ENCODE assay signal across 11 cellular contexts in genomic region chr17:8359769-8360168, GRCh38. TPM values are rescaled to one million over a fixed set of nuclear protein-coding genes. Genes with fewer than 3 reads are reported as not detected.
A peak's percentile ranks its signal among the peaks of the same experiment; 100 is the strongest.
DNase-seq lines count a peak whose midpoint lies in the region; ATAC-seq and TF ChIP-seq lines count a peak whose summit lies in the region.
"Had no signal": no experiment of that assay in that cellular context is flagged by ENCODE, and none has a peak within 500 bp of the region (broad histone marks: within the 10 kb centered on the region; RNA-seq: fewer than 3 reads in every experiment).

No MANE protein-coding gene starts in this region.

- no peaks in the 10 kb centered on the region for H3K9me2 ChIP-seq in GM23248 (ENCODE audit: insufficient read depth)

- 0 out of 2 replicates have a peak overlapping the region, but pooled peaks have one; percentile 9 for H3K9ac ChIP-seq in GM23248

- in situ Hi-C loops in GM23248 (cut with MboI) = no loop called here

- H3K4me2 ChIP-seq in GM23248 (ENCODE audit: unreplicated experiment) = peak overlapping the region; percentile 71

- no peak overlapping the region for H3K27ac Mint-ChIP-seq in activated CD8-positive, alpha-beta memory T cell treated with anti-CD3 and anti-CD28 coated beads, Interleukin-2, amount 10 ng/mL, durations not matched to agents 7 days and 5 days
- H3K27ac Mint-ChIP-seq: stimulated activated effector memory CD8-positive, alpha-beta T cell treated with anti-CD3 and anti-CD28 coated beads, Interleukin-12 subunit alpha, Interleukin-12 subunit beta, amount 100 ng/mL, for 72 hours had no signal

- H3K36me3 Mint-ChIP-seq in activated CD8-positive, alpha-beta memory T cell treated with anti-CD3 and anti-CD28 coated beads, Interleukin-2, amount 10 ng/mL, durations not matched to agents 7 days and 5 days = no peaks in the 10 kb centered on the region
- H3K36me3 Mint-ChIP-seq: stimulated activated effector memory CD8-positive, alpha-beta T cell treated with anti-CD3 and anti-CD28 coated beads, Interleukin-12 subunit alpha, Interleukin-12 subunit beta, amount 100 ng/mL, for 72 hours had no signal

- TF ChIP-seq POLR2A in gastroesophageal sphincter (IDR thresholded peaks at IDR 0.05) = no peak

- H3K4me1 Mint-ChIP-seq in activated CD8-positive, alpha-beta memory T cell treated with anti-CD3 and anti-CD28 coated beads, Interleukin-2, amount 10 ng/mL, durations not matched to agents 7 days and 5 days = peaks cover 15% of the 10 kb centered on the region

- no peaks in the 10 kb centered on the region for H4K20me1 ChIP-seq in GM23248 (ENCODE audit: insufficient read depth)

- 10% methylated on average over 5 of the region's 5 CpGs for WGBS in GM23248 (ENCODE audit: low coverage in 1 of 2, low lambda C conversion rate in 2 of 2, missing lambda C conversion rate in 2 of 2), 2 experiments
- 53 to 56% methylated on average over 4 to 5 of the region's 5 CpGs for WGBS in gastroesophageal sphincter (ENCODE audit: low coverage in 1 of 2), 2 donors
- WGBS in psoas muscle, 3 donors = 44 to 50% (median 50%) methylated on average over 5 of the region's 5 CpGs

- TF ChIP-seq EP300 in gastroesophageal sphincter (IDR thresholded peaks at IDR 0.05) = no peak

- no peak overlapping the region for H3K4me3 Mint-ChIP-seq in activated CD8-positive, alpha-beta memory T cell treated with anti-CD3 and anti-CD28 coated beads, Interleukin-2, amount 10 ng/mL, durations not matched to agents 7 days and 5 days
- H3K4me3 Mint-ChIP-seq: stimulated activated effector memory CD8-positive, alpha-beta T cell treated with anti-CD3 and anti-CD28 coated beads, Interleukin-12 subunit alpha, Interleukin-12 subunit beta, amount 100 ng/mL, for 72 hours had no signal

- peaks cover 37% of the 10 kb centered on the region for H3K4me1 ChIP-seq in GM23248 (ENCODE audit: insufficient read depth)
- H3K4me1 ChIP-seq in SJCRH30 = peaks cover 14% of the 10 kb centered on the region
- peaks cover 0 to 11% (median 0%) of the 10 kb centered on the region in 3 donors for H3K4me1 ChIP-seq in gastroesophageal sphincter
- peaks cover 30% of the 10 kb centered on the region for H3K4me1 ChIP-seq in psoas muscle

- CTCF ChIA-PET in activated CD8-positive, alpha-beta memory T cell treated with anti-CD3 and anti-CD28 coated beads, Interleukin-2, amount 10 ng/mL, durations not matched to agents 7 days and 5 days (lab: Charles Lee) = interaction anchor here (0.9 kb wide), 1 partner anchor 18 kb away, joined by 3 read pairs; no protein-coding TSS in a partner anchor

- no peaks in the 10 kb centered on the region for H3K9me3 Mint-ChIP-seq in activated CD8-positive, alpha-beta memory T cell treated with anti-CD3 and anti-CD28 coated beads, Interleukin-2, amount 10 ng/mL, durations not matched to agents 7 days and 5 days (ENCODE audit: low read depth)
- H3K9me3 Mint-ChIP-seq: stimulated activated effector memory CD8-positive, alpha-beta T cell treated with anti-CD3 and anti-CD28 coated beads, Interleukin-12 subunit alpha, Interleukin-12 subunit beta, amount 100 ng/mL, for 72 hours had no signal

- no peak for TF ChIP-seq CTCF in gastroesophageal sphincter (IDR thresholded peaks at IDR 0.05)
- no peak for TF ChIP-seq CTCF in psoas muscle (IDR thresholded peaks at IDR 0.05)

- DNase-seq in GM23248 (peak; percentile 95), SJCRH30 (peak; percentile 50 to 70), psoas muscle (no peak), SKM-1 treated with dmso at 0.1 percent for 144 hours (lab: John Stamatoyannopoulos, UW; ENCODE audit: unreplicated experiment) (no peak)
- DNase-seq in activated CD8-positive, alpha-beta memory T cell treated with anti-CD3 and anti-CD28 coated beads, Interleukin-2, amount 10 ng/mL, durations not matched to agents 7 days and 5 days = no peak
- DNase-seq in activated CD8-positive, alpha-beta memory T cell treated with anti-CD3 and anti-CD28 coated beads, Interleukin-2, amount 50 U/mL, for 48 hours = no peak
- DNase-seq: activated naive CD4-positive, alpha-beta T cell treated with anti-CD3 and anti-CD28 coated beads, Interleukin-2, amount 50 U/mL, for 16 hours; NCI-H510A had no signal

- H3K4me3 ChIP-seq in GM23248 (0 out of 2 replicates have a peak overlapping the region, but pooled peaks have one; percentile 17), SJCRH30 (no peak overlapping the region), gastroesophageal sphincter (no peak overlapping the region), psoas muscle (no peak overlapping the region)

- peaks cover 4% of the 10 kb centered on the region for H3K27me3 Mint-ChIP-seq in activated CD8-positive, alpha-beta memory T cell treated with anti-CD3 and anti-CD28 coated beads, Interleukin-2, amount 10 ng/mL, durations not matched to agents 7 days and 5 days

- ATAC-seq in gastroesophageal sphincter = peak; percentile 79
- ATAC-seq in psoas muscle = peak; percentile 27 to 74 (median 63)
- no peak for ATAC-seq in activated CD8-positive, alpha-beta memory T cell treated with anti-CD3 and anti-CD28 coated beads, Interleukin-2, amount 10 ng/mL, durations not matched to agents 7 days and 5 days
- ATAC-seq in HG02571 (IDR thresholded peaks at IDR 0.05; ENCODE audit: unreplicated experiment) = no peak
- ATAC-seq: stimulated activated effector memory CD8-positive, alpha-beta T cell treated with anti-CD3 and anti-CD28 coated beads, Interleukin-12 subunit alpha, Interleukin-12 subunit beta, amount 100 ng/mL, for 72 hours had no signal

- intact Hi-C loops in psoas muscle (cut with DNase I) = loop anchor here in 1 of 2 donors (10.0 kb wide), 1 partner anchor 105 kb away; no protein-coding TSS in a partner anchor

- H3K36me3 ChIP-seq in GM23248 (ENCODE audit: low read depth) = no peaks in the 10 kb centered on the region
- H3K36me3 ChIP-seq in SJCRH30 = no peaks in the 10 kb centered on the region
- H3K36me3 ChIP-seq in gastroesophageal sphincter = peaks cover 0 to 7% of the 10 kb centered on the region in 2 donors
- H3K36me3 ChIP-seq in psoas muscle (ENCODE audit: insufficient read depth in 1 of 2, low read depth in 1 of 2) = peaks cover 0 to 7% of the 10 kb centered on the region in 2 donors

- H3F3A ChIP-seq in GM23248 (ENCODE audit: insufficient read depth) = peaks cover 30% of the 10 kb centered on the region

- no peaks in the 10 kb centered on the region for H3K79me2 ChIP-seq in GM23248 (ENCODE audit: insufficient read depth)

- H3K9me3 ChIP-seq in GM23248 (ENCODE audit: low read depth) (no peaks in the 10 kb centered on the region), SJCRH30 (replicated peaks) (no peaks in the 10 kb centered on the region), gastroesophageal sphincter (no peaks in the 10 kb centered on the region), psoas muscle (no peaks in the 10 kb centered on the region)

- H3K27me3 ChIP-seq in GM23248 (replicated peaks; ENCODE audit: insufficient read depth) (no peaks in the 10 kb centered on the region), SJCRH30 (no peaks in the 10 kb centered on the region), gastroesophageal sphincter (no peaks in the 10 kb centered on the region), psoas muscle (ENCODE audit: insufficient read depth in 3 of 3, low read length in 2 of 3) (no peaks in the 10 kb centered on the region)

- H3K27ac ChIP-seq in GM23248 = 0 out of 2 replicates have a peak overlapping the region, but pooled peaks have one; percentile 11
- peak overlapping the region; percentile 37 for H3K27ac ChIP-seq in SJCRH30
- peak overlapping the region in 3 of 4 donors; percentile 50 to 52 (median 51) for H3K27ac ChIP-seq in gastroesophageal sphincter
- H3K27ac ChIP-seq in psoas muscle = peak overlapping the region; percentile 58

- no peak overlapping the region for H2AFZ ChIP-seq in GM23248

RNA-seq across cellular contexts. Expression of gene ODF4, which starts 20.1 kb away (rescaled TPM):
- not detected in 2 replicates for total RNA-seq in GM23248 (2014; rRNA removed; shearing (Covaris generic))
- polyA plus RNA-seq in GM23248 (2016; fragmentation: Nextera tagmentation; extraction: Ambion mirVana) (not detected in 2 replicates), psoas muscle (not detected)
- total RNA-seq in SJCRH30 (2014; rRNA removed; shearing (Covaris generic)) = not detected in 2 replicates
- total RNA-seq in gastroesophageal sphincter (not detected), psoas muscle (not detected)
- total RNA-seq in activated CD8-positive, alpha-beta memory T cell treated with anti-CD3 and anti-CD28 coated beads, Interleukin-2, amount 10 ng/mL, durations not matched to agents 7 days and 5 days = not detected

RNA-seq across cellular contexts. Expression of gene RPL26, which starts 23.2 kb away (rescaled TPM):
- total RNA-seq in GM23248 (2014; rRNA removed; shearing (Covaris generic)) = 2,122 and 2,233 TPM in 2 replicates
- polyA plus RNA-seq in GM23248 (2016; fragmentation: Nextera tagmentation; extraction: Ambion mirVana) (497 and 522 TPM in 2 replicates), psoas muscle (1,000 to 10,000 TPM; 2,500 to 4,614 (median 2,501) TPM)
- 3,054 and 3,660 TPM in 2 replicates for total RNA-seq in SJCRH30 (2014; rRNA removed; shearing (Covaris generic))
- total RNA-seq in gastroesophageal sphincter (1,000 to 10,000 TPM; 1,787 to 4,050 (median 3,181) TPM), psoas muscle (1,000 to 10,000 TPM in 3 of 4 donors, 100 to 1,000 TPM in 1; 994 to 1,548 (median 1,386) TPM)
- 1,000 to 10,000 TPM; 1,612 to 1,903 TPM for total RNA-seq in activated CD8-positive, alpha-beta memory T cell treated with anti-CD3 and anti-CD28 coated beads, Interleukin-2, amount 10 ng/mL, durations not matched to agents 7 days and 5 days

RNA-seq across cellular contexts. Expression of gene RNF222, which starts 37.9 kb away (rescaled TPM):
- not detected in 2 replicates for total RNA-seq in GM23248 (2014; rRNA removed; shearing (Covaris generic))
- polyA plus RNA-seq in GM23248 (2016; fragmentation: Nextera tagmentation; extraction: Ambion mirVana) (not detected in 2 replicates), psoas muscle (not detected)
- total RNA-seq in SJCRH30 (2014; rRNA removed; shearing (Covaris generic)) = not detected in 2 replicates
- total RNA-seq in gastroesophageal sphincter (under 1 TPM in 2 of 4 donors, not detected in 2; 0.15 to 0.23 TPM), psoas muscle (not detected)
- under 1 TPM; 0.12 to 0.20 TPM for total RNA-seq in activated CD8-positive, alpha-beta memory T cell treated with anti-CD3 and anti-CD28 coated beads, Interleukin-2, amount 10 ng/mL, durations not matched to agents 7 days and 5 days

RNA-seq across cellular contexts. Expression of gene ARHGEF15, which starts 49.7 kb away (rescaled TPM):
- not detected in 2 replicates for total RNA-seq in GM23248 (2014; rRNA removed; shearing (Covaris generic))
- not detected in 2 replicates for polyA plus RNA-seq in GM23248 (2016; fragmentation: Nextera tagmentation; extraction: Ambion mirVana)
- 0.71 and 1.8 TPM in 2 replicates for total RNA-seq in SJCRH30 (2014; rRNA removed; shearing (Covaris generic))
- total RNA-seq in gastroesophageal sphincter = 10 to 100 TPM in 2 of 4 donors, 1 to 10 TPM in 2; 4.4 to 25.4 (median 16.2) TPM
- 10 to 100 TPM in 2 of 4 donors, 1 to 10 TPM in 2; 6.2 to 13.6 (median 10.7) TPM for total RNA-seq in psoas muscle
- 10 to 100 TPM in 1 of 3 donors, 1 to 10 TPM in 2; 4.9 to 14.5 (median 5.4) TPM for polyA plus RNA-seq in psoas muscle
- total RNA-seq in activated CD8-positive, alpha-beta memory T cell treated with anti-CD3 and anti-CD28 coated beads, Interleukin-2, amount 10 ng/mL, durations not matched to agents 7 days and 5 days = not detected

Comparison
In these comparisons a context has a peak if more than half of its experiments do, and no peak if none do; other contexts are left out.
1. DNase-seq: peak in GM23248 (single experiment) and SJCRH30 (2 of 2); none in psoas muscle (0 of 2), activated CD8-positive, alpha-beta memory T cell treated with anti-CD3 and anti-CD28 coated beads, Interleukin-2, amount 10 ng/mL, durations not matched to agents 7 days and 5 days (single experiment), SKM-1 treated with dmso at 0.1 percent for 144 hours (single experiment) and activated CD8-positive, alpha-beta memory T cell treated with anti-CD3 and anti-CD28 coated beads, Interleukin-2, amount 50 U/mL, for 48 hours (single experiment).
2. ATAC-seq: peak in gastroesophageal sphincter (single experiment) and psoas muscle (4 of 4); none in activated CD8-positive, alpha-beta memory T cell treated with anti-CD3 and anti-CD28 coated beads, Interleukin-2, amount 10 ng/mL, durations not matched to agents 7 days and 5 days (single experiment) and HG02571 (single experiment).
3. Peak in every context shown above with its lines, with median percentiles within 50 percentile points of each other: H3K27ac ChIP-seq.